Comparison of ENCODE assay signal across 8 cellular contexts in the genomic region with DNA sequence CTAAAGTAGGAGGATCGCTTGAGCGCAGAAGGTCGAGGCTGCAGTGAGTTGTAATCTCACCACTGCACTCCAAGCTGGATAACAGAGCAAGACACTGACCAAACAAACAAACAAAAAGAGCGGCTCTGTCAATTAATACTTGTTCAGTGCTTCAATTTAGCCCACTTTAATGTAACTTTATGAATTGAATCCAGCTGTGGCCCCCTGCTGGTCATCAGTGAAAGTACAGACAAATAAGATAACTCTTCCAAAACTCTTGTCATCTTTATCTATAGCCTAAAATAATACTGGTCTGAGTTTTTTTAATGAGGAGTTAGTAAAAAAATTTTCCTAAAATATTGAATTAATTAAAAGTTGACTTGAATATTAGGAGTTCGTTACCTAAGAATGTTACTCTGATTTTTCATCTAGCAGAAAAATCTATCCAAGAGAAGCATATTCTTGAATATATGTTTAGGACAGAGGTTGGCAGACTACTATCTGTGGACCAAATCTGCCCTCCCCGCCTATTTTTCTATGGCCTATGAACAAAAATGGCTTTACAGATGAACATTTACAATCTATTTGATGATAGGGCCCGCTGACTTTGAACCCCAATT. TPM values are rescaled to one million over a fixed set of nuclear protein-coding genes. Genes with fewer than 3 reads are reported as not detected.
DNase-seq lines count a peak whose midpoint lies in the region; ATAC-seq and TF ChIP-seq lines count a peak whose summit lies in the region.

No MANE protein-coding gene starts in this region.

- no peak overlapping the region for H3K27ac Mint-ChIP-seq in CD14-positive monocyte

- ATAC-seq in GM19351 (IDR thresholded peaks at IDR 0.05; ENCODE audit: unreplicated experiment) (peak; percentile 69), upper lobe of right lung (peak; percentile 54), HG03280 (IDR thresholded peaks at IDR 0.05; ENCODE audit: unreplicated experiment) (no peak)

- H3K23ac ChIP-seq in neuronal stem cell (ENCODE audit: low read depth, low read length, poor library complexity): no peak overlapping the region

- no peak overlapping the region for H3K4me3 Mint-ChIP-seq in CD14-positive monocyte

- H3K18ac ChIP-seq in neuronal stem cell (ENCODE audit: low read length): no peak overlapping the region

- DNase-seq in CD14-positive monocyte (ENCODE audit: low spot score) (no peak), NCI-H446 treated with DMSO at 0.1 percent for 48 hours (lab: John Stamatoyannopoulos, UW) (peak; percentile 26), epithelial cell of proximal tubule (ENCODE audit: low read depth) (no peak), neuronal stem cell (ENCODE audit: low spot score) (peak; percentile 38), upper lobe of right lung (no peak)
- peak; percentile 64 for DNase-seq in activated CD8-positive, alpha-beta memory T cell treated with anti-CD3 and anti-CD28 coated beads for 24 hours

- no peak overlapping the region for H3K4ac ChIP-seq in neuronal stem cell (ENCODE audit: low read length)

- H3K36me3 ChIP-seq in neuronal stem cell (replicated peaks in 1 of 2; ENCODE audit: control insufficient read depth in 2 of 2, insufficient read depth in 2 of 2, low read length in 2 of 2) (peaks cover 0 to 89% of the 10 kb centered on the region in 2 donors), upper lobe of right lung (no peaks in the 10 kb centered on the region)

- no peaks in the 10 kb centered on the region for H3K27me3 ChIP-seq in neuronal stem cell (ENCODE audit: control insufficient read depth in 3 of 3, insufficient read depth in 3 of 3, low read depth in 1 of 3, low read length in 3 of 3)
- H3K27me3 ChIP-seq in upper lobe of right lung: no peaks in the 10 kb centered on the region

- no peak overlapping the region for H2AFZ ChIP-seq in neuronal stem cell (ENCODE audit: low read length)

- H4K8ac ChIP-seq in neuronal stem cell (ENCODE audit: low read depth, low read length): no peak overlapping the region

- H2AK5ac ChIP-seq in neuronal stem cell (ENCODE audit: low read depth, low read length): no peak overlapping the region

- no peak overlapping the region for H3K14ac ChIP-seq in neuronal stem cell (ENCODE audit: low read length)

- H2BK12ac ChIP-seq in neuronal stem cell (ENCODE audit: low read length): no peak overlapping the region

- H3K4me1 Mint-ChIP-seq in CD14-positive monocyte: no peaks in the 10 kb centered on the region

- no peak overlapping the region for H3K9ac ChIP-seq in neuronal stem cell (ENCODE audit: low read depth, low read length, poor library complexity)

- WGBS in neuronal stem cell (ENCODE audit: extremely low coverage in 2 of 2, insufficient read length in 2 of 2, insufficient replicate concordance in 1 of 2), 2 donors: no CpG with 5 or more reads among the region's 7 CpGs

- no peaks in the 10 kb centered on the region for H3K36me3 Mint-ChIP-seq in CD14-positive monocyte

- no peak overlapping the region for H3K4me2 ChIP-seq in neuronal stem cell (ENCODE audit: insufficient read depth, low read length, poor library complexity, severe bottlenecking)

- H3K79me1 ChIP-seq in neuronal stem cell (ENCODE audit: low read depth, low read length): no peaks in the 10 kb centered on the region

- H3K9me3 ChIP-seq in neuronal stem cell (replicated peaks in 1 of 2; ENCODE audit: control insufficient read depth in 2 of 2, insufficient read depth in 1 of 2, low read depth in 1 of 2, low read length in 2 of 2) (no peaks in the 10 kb centered on the region), upper lobe of right lung (no peaks in the 10 kb centered on the region)

- H2BK15ac ChIP-seq in neuronal stem cell (ENCODE audit: low read length): no peak overlapping the region

- H3K27ac ChIP-seq in neuronal stem cell (replicated peaks; ENCODE audit: low read length) (no peak overlapping the region), upper lobe of right lung (no peak overlapping the region)

- H3K4me1 ChIP-seq in neuronal stem cell (ENCODE audit: control insufficient read depth in 2 of 2, insufficient read depth in 1 of 2, low read depth in 1 of 2, low read length in 2 of 2) (no peaks in the 10 kb centered on the region), upper lobe of right lung (no peaks in the 10 kb centered on the region)

- H3K4me3 ChIP-seq in epithelial cell of proximal tubule (ENCODE audit: low read depth, low read length): no peak overlapping the region
- H3K4me3 ChIP-seq in neuronal stem cell (ENCODE audit: low read length in 2 of 2): no peak overlapping the region
- no peak overlapping the region for H3K4me3 ChIP-seq in upper lobe of right lung

- TF ChIP-seq CTCF in CD14-positive monocyte (IDR thresholded peaks at IDR 0.05) (peak; percentile 94), epithelial cell of proximal tubule (conservative IDR thresholded peaks at IDR 0.05; ENCODE audit: low read depth, low read length) (peak; percentile 77), upper lobe of right lung (IDR thresholded peaks at IDR 0.05) (peak; percentile 87)

- H3K9me3 Mint-ChIP-seq in CD14-positive monocyte: peaks cover 0 to 3% (median 0%) of the 10 kb centered on the region in 7 donors

- intact Hi-C loops in CD14-positive monocyte (cut with micrococcal nuclease): loop anchor here (2.0 to 5.0 kb wide), 2 partner anchors 96 to 100 kb away; no protein-coding TSS in a partner anchor
- intact Hi-C loops in upper lobe of right lung (cut with DNase I): loop anchor here (5.0 kb wide), 1 partner anchor 101 kb away; a partner anchor contains a TSS

- H3K27me3 Mint-ChIP-seq in CD14-positive monocyte (ENCODE audit: low read depth in 3 of 3): no peaks in the 10 kb centered on the region

- H2BK5ac ChIP-seq in neuronal stem cell (ENCODE audit: low read length): no peak overlapping the region

- H4K91ac ChIP-seq in neuronal stem cell (ENCODE audit: low read depth, low read length, poor library complexity): no peak overlapping the region

- H2BK120ac ChIP-seq in neuronal stem cell (ENCODE audit: low read depth, low read length): no peak overlapping the region

RNA-seq across cellular contexts. Expression of a gene that starts 26.1 kb away (rescaled TPM):
- 100 to 1,000 TPM; 340 to 360 TPM for polyA plus RNA-seq in CD14-positive monocyte
- total RNA-seq in epithelial cell of proximal tubule (73.5 and 110 TPM in 2 replicates), upper lobe of right lung (76.7 TPM)
- polyA plus RNA-seq in neuronal stem cell (2013, experiment 1 of 2): 310 TPM
- polyA plus RNA-seq in neuronal stem cell (2013, experiment 2 of 2): 301 TPM

RNA-seq across cellular contexts. Expression of a gene that starts 26.2 kb away (rescaled TPM):
- polyA plus RNA-seq in CD14-positive monocyte: 10 to 100 TPM; 12.9 to 20.1 TPM
- total RNA-seq in epithelial cell of proximal tubule (11.4 and 14.7 TPM in 2 replicates), upper lobe of right lung (27.8 TPM)
- 21.8 TPM for polyA plus RNA-seq in neuronal stem cell (2013, experiment 1 of 2)
- 22.5 TPM for polyA plus RNA-seq in neuronal stem cell (2013, experiment 2 of 2)

Comparison
In these comparisons a context has a peak if more than half of its experiments do, and no peak if none do; other contexts are left out.
1. DNase-seq: peak in NCI-H446 treated with DMSO at 0.1 percent for 48 hours (single experiment), activated CD8-positive, alpha-beta memory T cell treated with anti-CD3 and anti-CD28 coated beads for 24 hours (single experiment) and neuronal stem cell (single experiment); none in CD14-positive monocyte (single experiment), epithelial cell of proximal tubule (single experiment) and upper lobe of right lung (single experiment).
2. Peak in every context shown above with its lines, with median percentiles within 50 percentile points of each other: CTCF ChIP-seq.